In genomic region chr22:19787849-19788141, GRCh38 we compare ENCODE assay signal across 22 cellular contexts. TPM values are rescaled to one million over a fixed set of nuclear protein-coding genes. Genes with fewer than 3 reads are reported as not detected.
DNase-seq lines count a peak whose midpoint lies in the region; ATAC-seq, FAIRE-seq and TF ChIP-seq lines count a peak whose summit lies in the region.
"Had no signal": no experiment of that assay in that cellular context is flagged by ENCODE, and none has a peak within 500 bp of the region (broad histone marks: within the 10 kb centered on the region; RNA-seq: fewer than 3 reads in every experiment).

No MANE protein-coding gene starts in this region.

- peak overlapping the region; percentile 49; the same call in 1 of the 2 replicates for H2BK5ac ChIP-seq in H1 (ENCODE audit: low read depth, low read length)

- no peaks in the 10 kb centered on the region for H3K23me2 ChIP-seq in H1 (ENCODE audit: low read depth, low read length)

- intact Hi-C loops in Panc1 (cut with micrococcal nuclease; ENCODE audit: unreplicated experiment), result no loop called here

- ATAC-seq in Panc1, result peak; percentile 60; the same call in 1 of the 2 replicates
- ATAC-seq in stimulated activated naive CD8-positive, alpha-beta T cell treated with anti-CD3 and anti-CD28 coated beads, Interleukin-15, Interleukin-2, amounts not matched to agents 100 U/mL and 50 U/mL, for 24 hours, result no peak

- no peak overlapping the region for H4K5ac ChIP-seq in H1 (ENCODE audit: insufficient read length, low read depth, low read length)

- no peak overlapping the region for H3K4ac ChIP-seq in H1 (replicated peaks; ENCODE audit: insufficient read length, low read depth, low read length)

- H4K20me1 ChIP-seq in H1 (replicated peaks in 1 of 2; ENCODE audit: control insufficient read depth in 1 of 2, insufficient read depth in 2 of 2, low read length in 2 of 2), result peaks cover 0 to 9% of the 10 kb centered on the region in 2 experiments
- H4K20me1 ChIP-seq in neural progenitor cell (ENCODE audit: low read depth), result no peaks in the 10 kb centered on the region
- H4K20me1 ChIP-seq: BLaER1 had no signal

- H3K27ac Mint-ChIP-seq in neural progenitor cell, result peak overlapping the region; percentile 50
- H3K27ac Mint-ChIP-seq: CD4-positive, CD25-positive, alpha-beta regulatory T cell; H9; HFFc6 had no signal

- H3K14ac ChIP-seq in H1 (ENCODE audit: insufficient read length), result no peak overlapping the region

- TF ChIP-seq RAD21 in H1 (IDR thresholded peaks at IDR 0.05 in 1 of 2, conservative IDR thresholded peaks at IDR 0.05 in 1 of 2; ENCODE audit: low read depth in 2 of 2, low read length in 2 of 2), result no peak

- TF ChIP-seq CTCF in BE2C (IDR thresholded peaks at IDR 0.05; ENCODE audit: low read depth, low read length) (no peak), Panc1 (IDR thresholded peaks at IDR 0.05) (no peak), H1 (IDR thresholded peaks at IDR 0.05; ENCODE audit: control extremely low read depth in 1 of 3, insufficient read depth in 1 of 3, low read depth in 1 of 3, low read length in 3 of 3) (peak in 2 of 3 experiments; percentile 5 to 17; a peak in 2 of 4 replicates), neural progenitor cell (IDR thresholded peaks at IDR 0.05) (no peak)

- DNase-seq in BE2C (peak; percentile 12), Panc1 (ENCODE audit: low read depth, low spot score) (no peak), H1 (ENCODE audit: low read depth in 1 of 2, low spot score in 2 of 2) (no peak), neural progenitor cell (ENCODE audit: low spot score) (no peak), iPS-NIHi11 (ENCODE audit: low spot score) (no peak), NCI-H2196 (lab: John Stamatoyannopoulos, UW; ENCODE audit: unreplicated experiment) (no peak)
- no peak for DNase-seq in stimulated activated naive CD8-positive, alpha-beta T cell treated with anti-CD3 and anti-CD28 coated beads, Interleukin-15, Interleukin-2, amounts not matched to agents 100 U/mL and 50 U/mL, for 24 hours
- DNase-seq: CD4-positive, CD25-positive, alpha-beta regulatory T cell; DMS153; H9; HFFc6; IMR-90; MM.1S; NCI-H1048; NCI-H1417; NCI-H1694; NCI-H2029 treated with DMSO at 0.1 percent for 48 hours; NCI-H2227 treated with DMSO at 0.1 percent for 48 hours; NCI-H526 treated with DMSO at 0.1 percent for 48 hours had no signal

- H2AFZ ChIP-seq in H1 (ENCODE audit: low read length), result no peak overlapping the region
- H2AFZ ChIP-seq in neural progenitor cell (replicated peaks), result no peak overlapping the region

- POLR2A ChIA-PET in Panc1 (lab: Charles Lee) (no interaction called here), H1 (lab: Charles Lee; ENCODE audit: partially characterized antibody) (interaction anchor here (0.8 kb wide), 1 partner anchor 118 kb away, joined by 3 read pairs; no protein-coding TSS in a partner anchor)

- 91% methylated on average over 8 of the region's 9 CpGs; no CpG with 5 or more reads in 1 of the 2 experiments for WGBS in H1 (ENCODE audit: extremely low coverage in 1 of 2, insufficient coverage in 1 of 2, insufficient read length in 1 of 2, insufficient replicate concordance in 2 of 2, low coverage in 1 of 2, low lambda C conversion rate in 2 of 2, missing lambda C conversion rate in 1 of 2), 2 experiments

- TF ChIP-seq EP300 in H1 (IDR thresholded peaks at IDR 0.05; ENCODE audit: borderline replicate concordance in 1 of 2, low read depth in 2 of 2, low read length in 2 of 2), result no peak

- H3K4me3 ChIP-seq in BE2C (ENCODE audit: low read depth, low read length) (no peak overlapping the region), Panc1 (ENCODE audit: low read depth in 2 of 2, low read length in 2 of 2) (no peak overlapping the region), H1 (ENCODE audit: extremely low read depth in 1 of 4, insufficient read depth in 2 of 4, low read depth in 3 of 4, low read length in 4 of 4) (no peak overlapping the region), neural progenitor cell (no peak overlapping the region)
- H3K4me3 ChIP-seq: BLaER1, SJSA1 had no signal

- peaks cover 17% of the 10 kb centered on the region for H3K36me3 Mint-ChIP-seq in neural progenitor cell

- H3K56ac ChIP-seq in H1 (replicated peaks; ENCODE audit: insufficient read length, low read depth, low read length), result no peak overlapping the region

- CTCF ChIA-PET in Panc1 (lab: Charles Lee), result no interaction called here
- CTCF ChIA-PET in H1 (lab: Charles Lee; ENCODE audit: partially characterized antibody), result interaction anchor here (0.9 to 3.7 kb wide), 3 partner anchors 12 to 161 kb away, joined by 3 to 20 read pairs (median 5); no protein-coding TSS in a partner anchor

- H3K79me2 ChIP-seq in H1 (ENCODE audit: control insufficient read depth in 1 of 2, insufficient read depth in 2 of 2, low read length in 2 of 2), result no peaks in the 10 kb centered on the region
- H3K79me2 ChIP-seq in neural progenitor cell (ENCODE audit: low read depth), result no peaks in the 10 kb centered on the region

- no peak overlapping the region for H3K4me3 Mint-ChIP-seq in neural progenitor cell
- H3K4me3 Mint-ChIP-seq: CD4-positive, CD25-positive, alpha-beta regulatory T cell; H9; HFFc6 had no signal

- H3K27ac ChIP-seq in Panc1 (ENCODE audit: low read length) (no peak overlapping the region), H1 (ENCODE audit: low read depth, low read length) (no peak overlapping the region), neural progenitor cell (no peak overlapping the region)
- H3K27ac ChIP-seq: BLaER1, KMS-11, SJSA1 had no signal

- H3K9ac ChIP-seq in H1 (replicated peaks in 1 of 4; ENCODE audit: extremely low read depth in 1 of 4, low read depth in 3 of 4, low read length in 3 of 4), result no peak overlapping the region
- no peak overlapping the region for H3K9ac ChIP-seq in neural progenitor cell
- H3K9ac ChIP-seq: BLaER1, KMS-11 had no signal

- H3K36me3 ChIP-seq in BE2C (no peaks in the 10 kb centered on the region), Panc1 (ENCODE audit: control insufficient read depth, insufficient read depth, low read length) (no peaks in the 10 kb centered on the region), H1 (ENCODE audit: control insufficient read depth in 2 of 4, insufficient read depth in 4 of 4, low read length in 3 of 4) (no peaks in the 10 kb centered on the region), neural progenitor cell (no peaks in the 10 kb centered on the region)

- H3K18ac ChIP-seq in H1 (ENCODE audit: extremely low read depth, low read length), result no peak overlapping the region; the same call in 1 of the 2 replicates

- no peak overlapping the region for H4K8ac ChIP-seq in H1 (ENCODE audit: extremely low read depth, insufficient read depth, low read length)

- no peaks in the 10 kb centered on the region for H3K4me1 ChIP-seq in BE2C
- no peaks in the 10 kb centered on the region for H3K4me1 ChIP-seq in Panc1 (ENCODE audit: control insufficient read depth, insufficient read depth, low read length)
- peaks cover 0 to 9% (median 0%) of the 10 kb centered on the region in 4 experiments; a peak in 2 of 7 replicates for H3K4me1 ChIP-seq in H1 (replicated peaks in 1 of 4; ENCODE audit: control insufficient read depth in 3 of 4, insufficient read depth in 4 of 4, low read length in 3 of 4)
- H3K4me1 ChIP-seq in neural progenitor cell, result no peaks in the 10 kb centered on the region
- H3K4me1 ChIP-seq: BLaER1, SJSA1 had no signal

- peaks cover 19% of the 10 kb centered on the region for H3K9me3 Mint-ChIP-seq in neural progenitor cell
- H3K9me3 Mint-ChIP-seq: H9, HFFc6 had no signal

- H2BK20ac ChIP-seq in H1 (ENCODE audit: low read length), result no peak overlapping the region

- no peak overlapping the region for H2BK15ac ChIP-seq in H1 (ENCODE audit: low read length)

- no peaks in the 10 kb centered on the region for H3F3A ChIP-seq in neural progenitor cell (ENCODE audit: low read depth)

- no peak overlapping the region for H2BK120ac ChIP-seq in H1 (replicated peaks; ENCODE audit: low read depth, low read length)

- peaks cover 9% of the 10 kb centered on the region for H3K27me3 Mint-ChIP-seq in neural progenitor cell (ENCODE audit: insufficient read depth, low read depth)
- H3K27me3 Mint-ChIP-seq: CD4-positive, CD25-positive, alpha-beta regulatory T cell had no signal

- no peak overlapping the region for H3K23ac ChIP-seq in H1 (ENCODE audit: insufficient read length)

- FAIRE-seq in H1 (lab: Jason Lieb, UNC), result no peak

- TF ChIP-seq POLR2A in H1 (IDR thresholded peaks at IDR 0.05; ENCODE audit: control extremely low read depth in 1 of 2, low read depth in 2 of 2, low read length in 2 of 2), result no peak

- H2AK5ac ChIP-seq in H1 (ENCODE audit: low read depth, low read length), result no peak overlapping the region

- H3K9me3 ChIP-seq in BE2C, result no peaks in the 10 kb centered on the region; the same call in 1 of the 2 replicates
- no peaks in the 10 kb centered on the region for H3K9me3 ChIP-seq in Panc1 (ENCODE audit: control insufficient read depth, insufficient read depth, low read depth, low read length)
- H3K9me3 ChIP-seq in H1 (ENCODE audit: insufficient read depth in 2 of 2, low read depth in 1 of 2, low read length in 1 of 2), result no peaks in the 10 kb centered on the region
- H3K9me3 ChIP-seq in neural progenitor cell (ENCODE audit: low read depth), result no peaks in the 10 kb centered on the region

- H2BK12ac ChIP-seq in H1 (ENCODE audit: low read depth, low read length), result no peak overlapping the region

- BruUV-seq in Panc1 (replicated peaks; lab: Mats Ljungman, UMichigan), result no TSS peak

- in situ Hi-C loops in Panc1 (cut with HindIII; ENCODE audit: low pct_unique_long_range_greater_than_20kb, low sequenced_read_pairs), result no loop called here

- H3K4me2 ChIP-seq in H1 (ENCODE audit: insufficient read depth in 1 of 2, low read depth in 2 of 2, low read length in 2 of 2) (no peak overlapping the region), neural progenitor cell (no peak overlapping the region)
- H3K4me2 ChIP-seq: BLaER1, KMS-11 had no signal

- no peaks in the 10 kb centered on the region for H3K4me1 Mint-ChIP-seq in neural progenitor cell

- H3K27me3 ChIP-seq in BE2C (no peaks in the 10 kb centered on the region), Panc1 (ENCODE audit: control insufficient read depth, insufficient read depth, low read length) (no peaks in the 10 kb centered on the region), H1 (replicated peaks in 1 of 4; ENCODE audit: control insufficient read depth in 3 of 4, extremely low read depth in 1 of 4, insufficient read depth in 3 of 4, low read length in 3 of 4) (no peaks in the 10 kb centered on the region; a peak in 1 of 7 replicates), neural progenitor cell (no peaks in the 10 kb centered on the region)
- H3K27me3 ChIP-seq: BLaER1, SJSA1 had no signal

- H3K79me1 ChIP-seq in H1 (ENCODE audit: low read depth, low read length), result no peaks in the 10 kb centered on the region

- H4K91ac ChIP-seq in H1 (replicated peaks; ENCODE audit: insufficient read length, low read length), result no peak overlapping the region

RNA-seq across cellular contexts. Expression of gene TBX1, which starts 27.2 kb away (rescaled TPM):
- not detected for polyA plus RNA-seq in BE2C (2012; ENCODE audit: insufficient read depth, insufficient read length, low read depth)
- total RNA-seq in Panc1 (2021; ENCODE audit: unreplicated experiment) (91.7 TPM), neural progenitor cell (ENCODE audit: low replicate concordance) (0.06 TPM in 1 of 2 replicates, not detected in the other)
- polyA plus RNA-seq in Panc1 (2012; ENCODE audit: insufficient read length), result 102 TPM
- 0.28 and 0.38 TPM in 2 replicates for total RNA-seq in H1 (2021; fragmentation: NEBNext Ultra II Directional; extraction: Animal tissue kit (Norgen Biotek cat#: 25700))
- not detected in 2 replicates for polyA plus RNA-seq in H1 (2011; rRNA removed)
- polyA plus RNA-seq in H1 (2011; cell fraction: cytosol; rRNA removed), result not detected
- polyA plus RNA-seq in H1 (2011; cell fraction: nucleus; rRNA removed), result not detected
- not detected in 4 replicates for polyA plus RNA-seq in H1 (2012, experiment 1 of 2)
- polyA plus RNA-seq in H1 (2012, experiment 2 of 2), result 0.10 TPM
- polyA plus RNA-seq in H1 (2013, experiment 1 of 2), result 0.14 TPM
- polyA plus RNA-seq in H1 (2013, experiment 2 of 2), result 0.09 TPM
- not detected in 2 replicates for polyA minus RNA-seq in H1 (2011; rRNA and poly(A)+ RNA removed)
- polyA minus RNA-seq in H1 (2011; cell fraction: cytosol; rRNA and poly(A)+ RNA removed), result not detected
- polyA minus RNA-seq in H1 (2011; cell fraction: nucleus; rRNA and poly(A)+ RNA removed), result not detected
- total RNA-seq: CD4-positive, CD25-positive, alpha-beta regulatory T cell; IMR-90 had no signal
- polyA plus RNA-seq: CD4-positive, CD25-positive, alpha-beta regulatory T cell had no signal

Comparison
In these comparisons a context has a peak if more than half of its experiments do, and no peak if none do; other contexts are left out.
1. CTCF ChIP-seq: peak in H1 (2 of 3); none in BE2C (single experiment), Panc1 (single experiment) and neural progenitor cell (single experiment).
2. RNA of gene TBX1, which starts 27.2 kb away (total RNA-seq): 91.7 TPM in Panc1 (single experiment); 0.28 to 0.38 TPM in H1 and 0.06 TPM in neural progenitor cell; every median in the first group is over 10 times any median in the second.